12 cellular contexts compared by ENCODE assay signal in genomic region chr19:2187164-2187563, GRCh38. TPM values are rescaled to one million over a fixed set of nuclear protein-coding genes. Genes with fewer than 3 reads are reported as not detected.
DNase-seq lines count a peak whose midpoint lies in the region; ATAC-seq and TF ChIP-seq lines count a peak whose summit lies in the region.
"Had no signal": no experiment of that assay in that cellular context is flagged by ENCODE, and none has a peak within 500 bp of the region (broad histone marks: within the 10 kb centered on the region; RNA-seq: fewer than 3 reads in every experiment).

No MANE protein-coding gene starts in this region.

- H3K4me2 ChIP-seq in neural progenitor cell = no peak overlapping the region

- H3K9ac ChIP-seq in neural progenitor cell = no peak overlapping the region

- WGBS in heart right ventricle, 2 donors = 57 to 64% methylated on average over 13 of the region's 13 CpGs

- no peaks in the 10 kb centered on the region for H3K9me3 ChIP-seq in heart right ventricle
- H3K9me3 ChIP-seq in neural progenitor cell (ENCODE audit: low read depth) = no peaks in the 10 kb centered on the region

- H3K4me3 Mint-ChIP-seq in effector memory CD8-positive, alpha-beta T cell = no peak overlapping the region
- peak overlapping the region; percentile 41 for H3K4me3 Mint-ChIP-seq in neural progenitor cell
- peak overlapping the region; percentile 39 for H3K4me3 Mint-ChIP-seq in type B pancreatic cell
- H3K4me3 Mint-ChIP-seq: activated naive CD8-positive, alpha-beta T cell treated with anti-CD3 and anti-CD28 coated beads, Interleukin-2, amount 10 ng/mL, durations not matched to agents 7 days and 5 days had no signal

- ATAC-seq in heart right ventricle = no peak
- no peak for ATAC-seq in effector memory CD8-positive, alpha-beta T cell (replicated peaks)
- no peak for ATAC-seq in HG03196 (IDR thresholded peaks at IDR 0.05; ENCODE audit: unreplicated experiment)
- ATAC-seq in HG03460 (IDR thresholded peaks at IDR 0.05; ENCODE audit: unreplicated experiment) = no peak
- no peak for ATAC-seq in GM18511 (IDR thresholded peaks at IDR 0.05; ENCODE audit: unreplicated experiment)

- TF ChIP-seq CTCF in heart right ventricle (IDR thresholded peaks at IDR 0.05) (no peak), neural progenitor cell (IDR thresholded peaks at IDR 0.05) (no peak), type B pancreatic cell (conservative IDR thresholded peaks at IDR 0.05) (no peak)

- H3K36me3 Mint-ChIP-seq in effector memory CD8-positive, alpha-beta T cell (ENCODE audit: insufficient read depth) = peaks cover 42% of the 10 kb centered on the region
- peaks cover 12% of the 10 kb centered on the region for H3K36me3 Mint-ChIP-seq in neural progenitor cell
- H3K36me3 Mint-ChIP-seq in type B pancreatic cell = peaks cover 5% of the 10 kb centered on the region

- no peaks in the 10 kb centered on the region for H3K9me3 Mint-ChIP-seq in effector memory CD8-positive, alpha-beta T cell
- no peaks in the 10 kb centered on the region for H3K9me3 Mint-ChIP-seq in neural progenitor cell
- no peaks in the 10 kb centered on the region for H3K9me3 Mint-ChIP-seq in type B pancreatic cell
- H3K9me3 Mint-ChIP-seq: activated naive CD8-positive, alpha-beta T cell treated with anti-CD3 and anti-CD28 coated beads, Interleukin-2, amount 10 ng/mL, durations not matched to agents 7 days and 5 days; IgD-negative memory B cell had no signal

- H3K4me1 ChIP-seq in heart right ventricle = peaks cover 17 to 65% (median 47%) of the 10 kb centered on the region in 9 donors
- no peaks in the 10 kb centered on the region for H3K4me1 ChIP-seq in neural progenitor cell

- peaks cover 58% of the 10 kb centered on the region for H4K20me1 ChIP-seq in neural progenitor cell (ENCODE audit: low read depth)

- H3K27ac ChIP-seq in heart right ventricle = peak overlapping the region in 9 of 10 donors; percentile 57 to 87 (median 81)
- H3K27ac ChIP-seq in neural progenitor cell = no peak overlapping the region

- intact Hi-C loops in heart right ventricle (cut with DNase I) = no loop called here
- intact Hi-C loops in cardiac septum (cut with DNase I) = no loop called here

- H3F3A ChIP-seq in neural progenitor cell (ENCODE audit: low read depth) = no peaks in the 10 kb centered on the region

- H3K27me3 ChIP-seq in heart right ventricle = no peaks in the 10 kb centered on the region
- H3K27me3 ChIP-seq in neural progenitor cell = no peaks in the 10 kb centered on the region

- peak overlapping the region; percentile 22 to 46 for H3K27ac Mint-ChIP-seq in effector memory CD8-positive, alpha-beta T cell
- H3K27ac Mint-ChIP-seq in neural progenitor cell (no peak overlapping the region), type B pancreatic cell (peak overlapping the region; percentile 46)
- H3K27ac Mint-ChIP-seq: activated naive CD8-positive, alpha-beta T cell treated with anti-CD3 and anti-CD28 coated beads, Interleukin-2, amount 10 ng/mL, durations not matched to agents 7 days and 5 days had no signal

- DNase-seq in heart right ventricle (no peak), cardiac septum (ENCODE audit: low spot score) (no peak), neural progenitor cell (ENCODE audit: low spot score) (no peak), type B pancreatic cell (ENCODE audit: extremely low spot score, unreplicated experiment) (no peak)
- no peak for DNase-seq in effector memory CD8-positive, alpha-beta T cell
- DNase-seq: activated naive CD8-positive, alpha-beta T cell treated with anti-CD3 and anti-CD28 coated beads, Interleukin-2, amount 10 ng/mL, durations not matched to agents 7 days and 5 days; DMS153; NCI-H1105 treated with DMSO at 0.1 percent for 48 hours had no signal

- H2AFZ ChIP-seq in neural progenitor cell (replicated peaks) = no peak overlapping the region

- peaks cover 37% of the 10 kb centered on the region for H3K79me2 ChIP-seq in neural progenitor cell (ENCODE audit: low read depth)

- no peaks in the 10 kb centered on the region for H3K27me3 Mint-ChIP-seq in effector memory CD8-positive, alpha-beta T cell
- peaks cover 11% of the 10 kb centered on the region for H3K27me3 Mint-ChIP-seq in neural progenitor cell (ENCODE audit: insufficient read depth, low read depth)
- H3K27me3 Mint-ChIP-seq in type B pancreatic cell = no peaks in the 10 kb centered on the region
- H3K27me3 Mint-ChIP-seq: activated naive CD8-positive, alpha-beta T cell treated with anti-CD3 and anti-CD28 coated beads, Interleukin-2, amount 10 ng/mL, durations not matched to agents 7 days and 5 days; IgD-negative memory B cell had no signal

- peaks cover 12 to 19% of the 10 kb centered on the region in 2 donors for H3K4me1 Mint-ChIP-seq in effector memory CD8-positive, alpha-beta T cell (ENCODE audit: low read depth in 2 of 2)
- peaks cover 3% of the 10 kb centered on the region for H3K4me1 Mint-ChIP-seq in neural progenitor cell
- peaks cover 12% of the 10 kb centered on the region for H3K4me1 Mint-ChIP-seq in type B pancreatic cell (ENCODE audit: unreplicated experiment)

- H3K4me3 ChIP-seq in heart right ventricle (no peak overlapping the region), neural progenitor cell (no peak overlapping the region)

- H3K36me3 ChIP-seq in heart right ventricle (peaks cover 0 to 87% (median 14%) of the 10 kb centered on the region in 9 donors), neural progenitor cell (no peaks in the 10 kb centered on the region)

RNA-seq across cellular contexts. Expression of gene DOT1L, which starts 23.4 kb away (rescaled TPM):
- total RNA-seq in heart right ventricle (10 to 100 TPM in 7 of 10 donors, 1 to 10 TPM in 3; 7.0 to 16.0 (median 12.5) TPM), cardiac septum (15.2 TPM), neural progenitor cell (ENCODE audit: low replicate concordance) (8.9 and 21.1 TPM in 2 replicates), type B pancreatic cell (ENCODE audit: low replicate concordance) (68.8 and 76.3 TPM in 2 replicates)
- 10 to 100 TPM in 1 of 2 donors, 1 to 10 TPM in 1; 9.2 to 12.1 TPM for polyA plus RNA-seq in heart right ventricle

RNA-seq across cellular contexts. Expression of gene AP3D1, which starts 35.8 kb away (rescaled TPM):
- 100 to 1,000 TPM in 1 of 10 donors, 10 to 100 TPM in 9; 68.4 to 168 (median 81.9) TPM for total RNA-seq in heart right ventricle
- 10 to 100 TPM; 63.9 to 95.1 TPM for polyA plus RNA-seq in heart right ventricle
- total RNA-seq in cardiac septum = 89.0 TPM
- total RNA-seq in neural progenitor cell (ENCODE audit: low replicate concordance) = 50.9 and 93.7 TPM in 2 replicates
- 127 and 139 TPM in 2 replicates for total RNA-seq in type B pancreatic cell (ENCODE audit: low replicate concordance)

RNA-seq across cellular contexts. Expression of gene PLEKHJ1, which starts 49.0 kb away (rescaled TPM):
- total RNA-seq in heart right ventricle (10 to 100 TPM; 40.0 to 76.5 (median 45.0) TPM), cardiac septum (51.2 TPM), neural progenitor cell (ENCODE audit: low replicate concordance) (77.6 and 145 TPM in 2 replicates), type B pancreatic cell (ENCODE audit: low replicate concordance) (107 and 131 TPM in 2 replicates)
- 100 to 1,000 TPM in 1 of 2 donors, 10 to 100 TPM in 1; 83.6 to 103 TPM for polyA plus RNA-seq in heart right ventricle

RNA-seq across cellular contexts. Expression of gene SF3A2, which starts 49.5 kb away (rescaled TPM):
- total RNA-seq in heart right ventricle (10 to 100 TPM; 24.6 to 45.2 (median 30.4) TPM), cardiac septum (34.1 TPM), neural progenitor cell (ENCODE audit: low replicate concordance) (14.4 and 50.7 TPM in 2 replicates), type B pancreatic cell (ENCODE audit: low replicate concordance) (95.5 and 129 TPM in 2 replicates)
- 10 to 100 TPM; 25.8 to 47.3 TPM for polyA plus RNA-seq in heart right ventricle

Comparison
In these comparisons a context has a peak if more than half of its experiments do, and no peak if none do; other contexts are left out.
1. H3K4me3 Mint-ChIP-seq: peak in neural progenitor cell (single experiment) and type B pancreatic cell (single experiment); none in effector memory CD8-positive, alpha-beta T cell (0 of 2).